8 cellular contexts compared by ENCODE assay signal in genomic region chr12:49233842-49234526, GRCh38. TPM values are rescaled to one million over a fixed set of nuclear protein-coding genes. Genes with fewer than 3 reads are reported as not detected.
DNase-seq lines count a peak whose midpoint lies in the region; ATAC-seq, FAIRE-seq and TF ChIP-seq lines count a peak whose summit lies in the region.

No MANE protein-coding gene starts in this region.

- H3K27ac ChIP-seq in DOHH2 (ENCODE audit: low read depth, low read length): no peak overlapping the region
- peak overlapping the region; percentile 42 for H3K27ac ChIP-seq in endothelial cell of umbilical vein (ENCODE audit: insufficient read depth, low read depth, low read length)
- H3K27ac ChIP-seq in urinary bladder (ENCODE audit: low read depth): peak overlapping the region; percentile 28

- peak overlapping the region; percentile 73 for H3K27ac Mint-ChIP-seq in T-helper 1 cell treated with Interleukin-12 subunit alpha and Interleukin-12 subunit beta and Interleukin-4 antibody, amounts not matched to agents 30 μg/mL and 1 μg/mL, for 36 hours
- peak overlapping the region; percentile 96 to 99 (median 98) for H3K27ac Mint-ChIP-seq in nephron

- H3K9me3 ChIP-seq in DOHH2 (ENCODE audit: control insufficient read depth, insufficient read depth, low read length) (no peaks in the 10 kb centered on the region), endothelial cell of umbilical vein (replicated peaks; ENCODE audit: control insufficient read depth, insufficient read depth, low read length) (no peaks in the 10 kb centered on the region)

- H4K20me1 ChIP-seq in DOHH2 (ENCODE audit: control insufficient read depth, insufficient read depth, low read depth, low read length) (no peaks in the 10 kb centered on the region), endothelial cell of umbilical vein (replicated peaks; ENCODE audit: control insufficient read depth, extremely low read depth, insufficient read depth, low read length) (no peaks in the 10 kb centered on the region)

- H3K4me3 ChIP-seq in DOHH2 (ENCODE audit: low read length) (peak overlapping the region; percentile 72), endothelial cell of umbilical vein (replicated peaks in 1 of 3; ENCODE audit: insufficient read depth in 1 of 3, low read depth in 1 of 3, low read length in 3 of 3) (no peak overlapping the region), urinary bladder (ENCODE audit: low read depth, low read length) (no peak overlapping the region)

- H3K4me2 ChIP-seq in DOHH2 (ENCODE audit: low read length): peak overlapping the region; percentile 68
- no peak overlapping the region for H3K4me2 ChIP-seq in endothelial cell of umbilical vein (ENCODE audit: insufficient read depth, low read length)

- POLR2A ChIA-PET in endothelial cell of umbilical vein (lab: Charles Lee): interaction anchor here (1.8 kb wide), 1 partner anchor 45 kb away, joined by 10 read pairs; the partner anchor contains the start of gene TUBA1A

- WGBS in urinary bladder: 53% methylated on average over 19 of the region's 19 CpGs

- H3F3A ChIP-seq in DOHH2 (ENCODE audit: control insufficient read depth, insufficient read depth): no peaks in the 10 kb centered on the region

- TSS peak; percentile 22 for BruUV-seq in endothelial cell of umbilical vein (replicated peaks; lab: Mats Ljungman, UMichigan)

- peak overlapping the region; percentile 68 for H2AFZ ChIP-seq in endothelial cell of umbilical vein (ENCODE audit: low read depth, low read length)

- dilution Hi-C loops in endothelial cell of umbilical vein (cut with MboI; ENCODE audit: extremely low pct_ligation_motif_present, low sequenced_read_pairs): no loop called here

- H3K36me3 Mint-ChIP-seq in T-helper 1 cell treated with Interleukin-12 subunit alpha and Interleukin-12 subunit beta and Interleukin-4 antibody, amounts not matched to agents 30 μg/mL and 1 μg/mL, for 36 hours (ENCODE audit: low read depth): no peaks in the 10 kb centered on the region
- H3K36me3 Mint-ChIP-seq in nephron (ENCODE audit: low read depth): no peaks in the 10 kb centered on the region

- no peaks in the 10 kb centered on the region for H3K9me3 Mint-ChIP-seq in T-helper 1 cell treated with Interleukin-12 subunit alpha and Interleukin-12 subunit beta and Interleukin-4 antibody, amounts not matched to agents 30 μg/mL and 1 μg/mL, for 36 hours
- H3K9me3 Mint-ChIP-seq in nephron: no peaks in the 10 kb centered on the region

- no peak for TF ChIP-seq POLR2A in endothelial cell of umbilical vein (IDR thresholded peaks at IDR 0.05; ENCODE audit: low read depth, low read length)

- DNase-seq in NCI-H1105 (lab: John Stamatoyannopoulos, UW): peak; percentile 93
- DNase-seq in endothelial cell of umbilical vein (ENCODE audit: low read depth, low spot score): no peak
- no peak for DNase-seq in RKO (ENCODE audit: low spot score)

- no peak for FAIRE-seq in endothelial cell of umbilical vein (lab: Jason Lieb, UNC)

- no peaks in the 10 kb centered on the region for H3K79me2 ChIP-seq in DOHH2 (ENCODE audit: control insufficient read depth, low read length)
- H3K79me2 ChIP-seq in endothelial cell of umbilical vein (ENCODE audit: control insufficient read depth, insufficient read depth, low read length): no peaks in the 10 kb centered on the region

- H3K4me1 Mint-ChIP-seq in T-helper 1 cell treated with Interleukin-12 subunit alpha and Interleukin-12 subunit beta and Interleukin-4 antibody, amounts not matched to agents 30 μg/mL and 1 μg/mL, for 36 hours (ENCODE audit: low read depth): peaks cover 13% of the 10 kb centered on the region
- H3K4me1 Mint-ChIP-seq in nephron: peaks cover 49% of the 10 kb centered on the region

- H3K4me1 ChIP-seq in DOHH2 (ENCODE audit: control insufficient read depth, low read length) (peaks cover 11% of the 10 kb centered on the region), endothelial cell of umbilical vein (ENCODE audit: control insufficient read depth, extremely low read depth, insufficient read depth, low read length) (peaks cover 12% of the 10 kb centered on the region), urinary bladder (ENCODE audit: insufficient read depth) (no peaks in the 10 kb centered on the region)

- ATAC-seq in HG03469 (IDR thresholded peaks at IDR 0.05; ENCODE audit: unreplicated experiment): no peak

- peak overlapping the region; percentile 45 for H3K4me3 Mint-ChIP-seq in T-helper 1 cell treated with Interleukin-12 subunit alpha and Interleukin-12 subunit beta and Interleukin-4 antibody, amounts not matched to agents 30 μg/mL and 1 μg/mL, for 36 hours
- peak overlapping the region; percentile 68 to 86 (median 84) for H3K4me3 Mint-ChIP-seq in nephron

- no peaks in the 10 kb centered on the region for H3K9me2 ChIP-seq in DOHH2 (replicated peaks; ENCODE audit: control insufficient read depth, low read length)

- no peak overlapping the region for H3K9ac ChIP-seq in endothelial cell of umbilical vein (replicated peaks; ENCODE audit: extremely low read depth, insufficient read depth, low read length)

- CTCF ChIA-PET in endothelial cell of umbilical vein (lab: Charles Lee): interaction anchor here (1.5 to 2.8 kb wide), 8 partner anchors 8 to 135 kb away, joined by 7 to 18 read pairs (median 12); partner anchors contain the start of genes TUBA1A and TUBA1B

- H3K27me3 ChIP-seq in DOHH2 (ENCODE audit: control insufficient read depth, low read length) (peaks cover 4% of the 10 kb centered on the region; the same call in 1 of the 2 replicates), endothelial cell of umbilical vein (ENCODE audit: control insufficient read depth in 2 of 2, insufficient read depth in 2 of 2, low read length in 2 of 2) (no peaks in the 10 kb centered on the region)

- TF ChIP-seq CTCF in DOHH2 (IDR thresholded peaks at IDR 0.05; ENCODE audit: low read depth, low read length, poor library complexity, severe bottlenecking) (no peak), endothelial cell of umbilical vein (IDR thresholded peaks at IDR 0.05; ENCODE audit: extremely low read depth in 1 of 2, insufficient read depth in 1 of 2, low read depth in 1 of 2, low read length in 2 of 2) (no peak), nephron (IDR thresholded peaks at IDR 0.05; ENCODE audit: unreplicated experiment in 3 of 3) (no peak)

- peaks cover 5% of the 10 kb centered on the region for H3K27me3 Mint-ChIP-seq in T-helper 1 cell treated with Interleukin-12 subunit alpha and Interleukin-12 subunit beta and Interleukin-4 antibody, amounts not matched to agents 30 μg/mL and 1 μg/mL, for 36 hours (ENCODE audit: low read depth)
- peaks cover 3% of the 10 kb centered on the region for H3K27me3 Mint-ChIP-seq in nephron (ENCODE audit: low read depth)

- H3K36me3 ChIP-seq in DOHH2 (ENCODE audit: control insufficient read depth, low read length) (no peaks in the 10 kb centered on the region), endothelial cell of umbilical vein (ENCODE audit: control insufficient read depth in 2 of 2, extremely low read depth in 1 of 2, insufficient read depth in 2 of 2, low read length in 2 of 2) (no peaks in the 10 kb centered on the region), urinary bladder (ENCODE audit: insufficient read depth) (no peaks in the 10 kb centered on the region)

- H3K9me1 ChIP-seq in endothelial cell of umbilical vein (replicated peaks; ENCODE audit: control insufficient read depth, extremely low read depth, insufficient read depth, low read length): no peaks in the 10 kb centered on the region

- intact Hi-C loops in endothelial cell of umbilical vein (cut with micrococcal nuclease): loop anchor here (1.0 to 2.0 kb wide), 4 partner anchors 31 to 104 kb away; partner anchors contain the start of genes TUBA1A and TUBA1C

TF ChIP-seq in endothelial cell of umbilical vein, 7 proteins besides CTCF, POLR2A, EP300 and RAD21:
- no peak for TF ChIP-seq FOS (IDR thresholded peaks at IDR 0.05; ENCODE audit: borderline replicate concordance, insufficient read depth, low read length)
- no peak for TF ChIP-seq GATA2 (IDR thresholded peaks at IDR 0.05; ENCODE audit: insufficient read depth, insufficient read length, low read depth, low read length)
- TF ChIP-seq MYC (IDR thresholded peaks at IDR 0.05; ENCODE audit: low read depth, low read length): no peak
- no peak for TF ChIP-seq JUN (IDR thresholded peaks at IDR 0.05; ENCODE audit: borderline replicate concordance, insufficient read depth, insufficient read length, low read depth)
- no peak for TF ChIP-seq POLR2AphosphoS5 (IDR thresholded peaks at IDR 0.05; ENCODE audit: insufficient read depth, low read depth, low read length)
- TF ChIP-seq MAX (IDR thresholded peaks at IDR 0.05; ENCODE audit: insufficient read depth, insufficient read length): no peak
- no peak for TF ChIP-seq EZH2 (IDR thresholded peaks at IDR 0.05; ENCODE audit: borderline replicate concordance, low read depth, low read length, severe bottlenecking)

RNA-seq across cellular contexts. Expression of gene TUBA1C, which starts 30.9 kb away (rescaled TPM):
- total RNA-seq in endothelial cell of umbilical vein (515 and 523 TPM in 2 replicates), urinary bladder (62.8 TPM)
- polyA plus RNA-seq in endothelial cell of umbilical vein (2,063 and 2,352 TPM in 2 replicates), urinary bladder (248 TPM)
- polyA plus RNA-seq in endothelial cell of umbilical vein (2011; cell fraction: cytosol; rRNA removed): 1,483 and 1,881 TPM in 2 replicates
- polyA plus RNA-seq in endothelial cell of umbilical vein (2011; cell fraction: nucleus; rRNA removed): 831 and 861 TPM in 2 replicates
- 624 and 1,156 TPM in 2 replicates for polyA plus RNA-seq in endothelial cell of umbilical vein (2012)
- 1,491 and 1,574 TPM in 2 replicates for polyA minus RNA-seq in endothelial cell of umbilical vein
- 697 TPM for polyA minus RNA-seq in endothelial cell of umbilical vein (2011; cell fraction: cytosol; rRNA and poly(A)+ RNA removed)
- polyA minus RNA-seq in endothelial cell of umbilical vein (2011; cell fraction: nucleus; rRNA and poly(A)+ RNA removed): 181 and 302 TPM in 2 replicates

RNA-seq across cellular contexts. Expression of gene TUBA1A, which starts 45.1 kb away (rescaled TPM):
- 701 and 740 TPM in 2 replicates for total RNA-seq in endothelial cell of umbilical vein
- polyA plus RNA-seq in endothelial cell of umbilical vein: 2,429 and 3,046 TPM in 2 replicates
- 1,553 and 1,641 TPM in 2 replicates for polyA plus RNA-seq in endothelial cell of umbilical vein (2011; cell fraction: cytosol; rRNA removed)
- polyA plus RNA-seq in endothelial cell of umbilical vein (2011; cell fraction: nucleus; rRNA removed): 917 and 1,076 TPM in 2 replicates
- 924 and 1,060 TPM in 2 replicates for polyA plus RNA-seq in endothelial cell of umbilical vein (2012)
- 1,517 and 1,697 TPM in 2 replicates for polyA minus RNA-seq in endothelial cell of umbilical vein
- polyA minus RNA-seq in endothelial cell of umbilical vein (2011; cell fraction: cytosol; rRNA and poly(A)+ RNA removed): 2.2 TPM
- 321 and 332 TPM in 2 replicates for polyA minus RNA-seq in endothelial cell of umbilical vein (2011; cell fraction: nucleus; rRNA and poly(A)+ RNA removed)
- 645 TPM for total RNA-seq in urinary bladder
- polyA plus RNA-seq in urinary bladder: 683 TPM
